Comparison of ENCODE assay signal across 1 cellular context in genomic region chr2:26997394-26997793, GRCh38.
TF ChIP-seq lines count a peak whose summit lies in the region.

No MANE protein-coding gene starts in this region.

TF ChIP-seq in HepG2, 621 proteins besides CTCF, POLR2A, EP300 and RAD21:
- TF ChIP-seq PHF8 (CRISPR knock-in tag; IDR thresholded peaks at IDR 0.05) (no peak), ZNF768 (CRISPR knock-in tag; IDR thresholded peaks at IDR 0.05) (peak; percentile 40; the same call in 1 of the 2 replicates), ZNF326 (CRISPR knock-in tag; IDR thresholded peaks at IDR 0.05; ENCODE audit: borderline replicate concordance) (no peak), WIZ (CRISPR knock-in tag; IDR thresholded peaks at IDR 0.05) (no peak)
TF ChIP-seq in HepG2: peak in this region for 1.
